16 cellular contexts compared by ENCODE assay signal in genomic region chr14:92644166-92644565, GRCh38.
DNase-seq lines count a peak whose midpoint lies in the region; ATAC-seq, FAIRE-seq and TF ChIP-seq lines count a peak whose summit lies in the region.
"Had no signal": no experiment of that assay in that cellular context is flagged by ENCODE, and none has a peak within 500 bp of the region (broad histone marks: within the 10 kb centered on the region; RNA-seq: fewer than 3 reads in every experiment).

No MANE protein-coding gene starts in this region.

- intact Hi-C loops in sigmoid colon (cut with DNase I) = no loop called here

- H3K27me3 Mint-ChIP-seq in endodermal cell (ENCODE audit: insufficient read depth) = peaks cover 7% of the 10 kb centered on the region
- H3K27me3 Mint-ChIP-seq: activated T-helper 17 cell treated with anti-CD3 and anti-CD28 coated beads, Interleukin-2, amount 50 U/mL, for 72 hours; naive thymus-derived CD8-positive, alpha-beta T cell had no signal

- H3K4me3 Mint-ChIP-seq in endodermal cell = no peak overlapping the region
- H3K4me3 Mint-ChIP-seq: activated T-helper 17 cell treated with anti-CD3 and anti-CD28 coated beads, Interleukin-2, amount 50 U/mL, for 72 hours; naive thymus-derived CD8-positive, alpha-beta T cell had no signal

- H3K27ac Mint-ChIP-seq in endodermal cell = no peak overlapping the region
- H3K27ac Mint-ChIP-seq: activated T-helper 17 cell treated with anti-CD3 and anti-CD28 coated beads, Interleukin-2, amount 50 U/mL, for 72 hours had no signal

- no peak overlapping the region for H2AFZ ChIP-seq in fibroblast of lung (ENCODE audit: low read length)

- H3K27ac ChIP-seq in fibroblast of lung (ENCODE audit: insufficient read depth, low read length) (peak overlapping the region; percentile 45), sigmoid colon (peak overlapping the region in 3 of 4 donors; percentile 95 to 99 (median 99)), endodermal cell (ENCODE audit: low read depth, low read length) (no peak overlapping the region)

- H3K9me3 ChIP-seq in fibroblast of lung (ENCODE audit: control insufficient read depth, insufficient read depth, low read depth, low read length) = no peaks in the 10 kb centered on the region
- H3K9me3 ChIP-seq in sigmoid colon = no peaks in the 10 kb centered on the region
- H3K9me3 ChIP-seq in endodermal cell (ENCODE audit: control insufficient read depth, low read length) = no peaks in the 10 kb centered on the region
- H3K9me3 ChIP-seq: esophagus muscularis mucosa had no signal

- peak; percentile 83 for FAIRE-seq in RCC 7860 (lab: Jason Lieb, UNC)

- no peak for ATAC-seq in HG02571 (IDR thresholded peaks at IDR 0.05; ENCODE audit: unreplicated experiment)
- ATAC-seq: activated T-helper 17 cell treated with anti-CD3 and anti-CD28 coated beads, Interleukin-2, amount 50 U/mL, for 72 hours; naive thymus-derived CD8-positive, alpha-beta T cell had no signal

- peak; percentile 40 for DNase-seq in ELF-1 (ENCODE audit: low read depth, low spot score)
- DNase-seq in RCC 7860 (ENCODE audit: low spot score) = peak; percentile 84
- peak; percentile 52 to 75 for DNase-seq in fibroblast of lung (ENCODE audit: low read depth in 2 of 2)
- no peak for DNase-seq in sigmoid colon
- no peak for DNase-seq in HUDEP-2 (lab: John Stamatoyannopoulos, UW; ENCODE audit: unreplicated experiment in 76 of 76)
- DNase-seq in NCI-H748 (lab: John Stamatoyannopoulos, UW; ENCODE audit: unreplicated experiment) = no peak
- no peak for DNase-seq in endodermal cell
- DNase-seq: activated CD4-positive, alpha-beta T cell treated with anti-CD3 and anti-CD28 coated beads for 4 hours; Calu3; central memory CD4-positive, alpha-beta T cell; naive thymus-derived CD8-positive, alpha-beta T cell; NCI-H526; stimulated activated CD8-positive, alpha-beta memory T cell treated with anti-CD3 and anti-CD28 coated beads, Interleukin-4, amount 100 ng/mL, for 48 hours had no signal

- no peaks in the 10 kb centered on the region for H3K79me2 ChIP-seq in fibroblast of lung (ENCODE audit: control insufficient read depth, insufficient read depth, low read length)

- H3K4me1 Mint-ChIP-seq in endodermal cell = no peaks in the 10 kb centered on the region

- no peaks in the 10 kb centered on the region for H3K36me3 Mint-ChIP-seq in endodermal cell (ENCODE audit: low read depth)

- no peaks in the 10 kb centered on the region for H4K20me1 ChIP-seq in fibroblast of lung (ENCODE audit: control insufficient read depth, extremely low read depth, insufficient read depth, low read length)

- 89 to 93% methylated on average over 5 of the region's 5 CpGs for WGBS in sigmoid colon, 2 donors
- 84 to 94% methylated on average over 4 to 5 of the region's 5 CpGs for WGBS in endodermal cell (ENCODE audit: insufficient coverage in 1 of 2, insufficient read length in 1 of 2), 2 experiments

- H3K9me3 Mint-ChIP-seq in endodermal cell = peaks cover 17% of the 10 kb centered on the region
- H3K9me3 Mint-ChIP-seq: naive thymus-derived CD8-positive, alpha-beta T cell had no signal

- H3K4me3 ChIP-seq in fibroblast of lung (replicated peaks in 1 of 4; ENCODE audit: control extremely low read depth in 1 of 4, insufficient read depth in 1 of 4, low read depth in 3 of 4, low read length in 4 of 4) = no peak overlapping the region
- H3K4me3 ChIP-seq in sigmoid colon = no peak overlapping the region
- no peak overlapping the region for H3K4me3 ChIP-seq in endodermal cell (ENCODE audit: low read length)
- H3K4me3 ChIP-seq: esophagus muscularis mucosa had no signal

- H3K4me1 ChIP-seq in fibroblast of lung (ENCODE audit: control insufficient read depth, extremely low read depth, insufficient read depth, low read length) = peaks cover 30% of the 10 kb centered on the region
- peaks cover 0 to 56% (median 49%) of the 10 kb centered on the region in 4 donors for H3K4me1 ChIP-seq in sigmoid colon
- H3K4me1 ChIP-seq in endodermal cell (ENCODE audit: control insufficient read depth, insufficient read depth, low read length) = no peaks in the 10 kb centered on the region

- no peak for TF ChIP-seq EP300 in sigmoid colon (IDR thresholded peaks at IDR 0.05)

- H3K36me3 ChIP-seq in fibroblast of lung (ENCODE audit: control insufficient read depth, insufficient read depth, low read length) (no peaks in the 10 kb centered on the region), sigmoid colon (peaks cover 0 to 27% (median 2%) of the 10 kb centered on the region in 4 donors), endodermal cell (ENCODE audit: control insufficient read depth, insufficient read depth, low read length) (no peaks in the 10 kb centered on the region)

- H3K9ac ChIP-seq in fibroblast of lung (ENCODE audit: insufficient read depth, low read length) (no peak overlapping the region), endodermal cell (ENCODE audit: extremely low read depth, low read length, poor library complexity, severe bottlenecking) (no peak overlapping the region)

- no peaks in the 10 kb centered on the region for H3K27me3 ChIP-seq in fibroblast of lung (ENCODE audit: control insufficient read depth, insufficient read depth, low read length)
- no peaks in the 10 kb centered on the region for H3K27me3 ChIP-seq in sigmoid colon
- peaks cover 7% of the 10 kb centered on the region for H3K27me3 ChIP-seq in endodermal cell (ENCODE audit: control insufficient read depth, insufficient read depth, low read length, poor library complexity, severe bottlenecking)
- H3K27me3 ChIP-seq: esophagus muscularis mucosa had no signal

- no peak overlapping the region for H3K4me2 ChIP-seq in fibroblast of lung (ENCODE audit: extremely low read depth, insufficient read depth, low read length)

- TF ChIP-seq CTCF in fibroblast of lung (conservative IDR thresholded peaks at IDR 0.05 in 1 of 2, IDR thresholded peaks at IDR 0.05 in 1 of 2; ENCODE audit: low read depth in 1 of 2, low read length in 2 of 2) = no peak
- no peak for TF ChIP-seq CTCF in sigmoid colon (IDR thresholded peaks at IDR 0.05)
- no peak for TF ChIP-seq CTCF in endodermal cell (conservative IDR thresholded peaks at IDR 0.05)

- TF ChIP-seq POLR2A in sigmoid colon (IDR thresholded peaks at IDR 0.05) = no peak

Comparison
In these comparisons a context has a peak if more than half of its experiments do, and no peak if none do; other contexts are left out.
1. DNase-seq: peak in ELF-1 (single experiment), RCC 7860 (single experiment) and fibroblast of lung (2 of 2); none in sigmoid colon (single experiment), HUDEP-2 (0 of 76), NCI-H748 (single experiment) and endodermal cell (single experiment).